ENCODE assay signal across 13 cellular contexts in genomic region chr13:106919638-106920037, GRCh38.
DNase-seq lines count a peak whose midpoint lies in the region; ATAC-seq and TF ChIP-seq lines count a peak whose summit lies in the region.
"Had no signal": no experiment of that assay in that cellular context is flagged by ENCODE, and none has a peak within 500 bp of the region (broad histone marks: within the 10 kb centered on the region; RNA-seq: fewer than 3 reads in every experiment).

No MANE protein-coding gene starts in this region.

- TF ChIP-seq CTCF in cardiac fibroblast (IDR thresholded peaks at IDR 0.05; ENCODE audit: low read depth, low read length) (no peak), psoas muscle (IDR thresholded peaks at IDR 0.05) (no peak)

- H3K4me3 ChIP-seq in cardiac fibroblast (replicated peaks in 1 of 2; ENCODE audit: low read depth in 2 of 2, low read length in 2 of 2), result no peak overlapping the region
- no peak overlapping the region for H3K4me3 ChIP-seq in iPS-15b (ENCODE audit: low read depth, low read length)
- no peak overlapping the region for H3K4me3 ChIP-seq in psoas muscle

- peak overlapping the region; percentile 8 for H3K9ac ChIP-seq in iPS-15b (ENCODE audit: low read depth, low read length)

- H3K4me1 ChIP-seq in iPS-15b (ENCODE audit: control insufficient read depth, insufficient read depth, low read length) (peaks cover 23% of the 10 kb centered on the region), psoas muscle (no peaks in the 10 kb centered on the region)

- ATAC-seq in psoas muscle (peak in 3 of 4 donors; percentile 58 to 60 (median 59)), GM19467 (IDR thresholded peaks at IDR 0.05; ENCODE audit: unreplicated experiment) (no peak), HG03342 (IDR thresholded peaks at IDR 0.05; ENCODE audit: unreplicated experiment) (no peak), sciatic nerve (no peak)
- ATAC-seq: activated CD8-positive, alpha-beta memory T cell treated with anti-CD3 and anti-CD28 coated beads, Interleukin-2, amount 10 ng/mL, durations not matched to agents 7 days and 5 days; HCT116; naive thymus-derived CD4-positive, alpha-beta T cell; T-helper 17 cell had no signal

- DNase-seq in ELF-1 (ENCODE audit: low read depth, low spot score) (peak; percentile 35), cardiac fibroblast (ENCODE audit: low read depth in 2 of 2) (peak; percentile 21 to 24), psoas muscle (peak; percentile 23 to 65), NCI-H82 (lab: John Stamatoyannopoulos, UW) (no peak), sciatic nerve (ENCODE audit: low spot score) (no peak)
- DNase-seq: activated CD8-positive, alpha-beta memory T cell treated with anti-CD3 and anti-CD28 coated beads, Interleukin-2, amount 10 ng/mL, durations not matched to agents 7 days and 5 days; naive thymus-derived CD4-positive, alpha-beta T cell; NCI-H1105; T-helper 17 cell had no signal

- intact Hi-C loops in psoas muscle (cut with DNase I) (loop anchor here in 1 of 2 donors (5.0 to 10.0 kb wide), 3 partner anchors 203 to 387 kb away; no protein-coding TSS in a partner anchor), sciatic nerve (cut with DNase I) (no loop called here)

- H3K27me3 ChIP-seq in iPS-15b (ENCODE audit: control insufficient read depth, insufficient read depth, low read length) (no peaks in the 10 kb centered on the region), psoas muscle (ENCODE audit: insufficient read depth in 3 of 3, low read length in 2 of 3) (peaks cover 0 to 3% (median 0%) of the 10 kb centered on the region in 3 donors)

- 62 to 70% (median 64%) methylated on average over 13 of the region's 13 CpGs for WGBS in psoas muscle, 3 donors

- no peaks in the 10 kb centered on the region for H3K36me3 ChIP-seq in iPS-15b (ENCODE audit: control insufficient read depth, insufficient read depth, low read length)
- no peaks in the 10 kb centered on the region for H3K36me3 ChIP-seq in psoas muscle (ENCODE audit: insufficient read depth in 1 of 2, low read depth in 1 of 2)

- peak overlapping the region; percentile 81 for H3K27ac ChIP-seq in psoas muscle

- H3K9me3 ChIP-seq in iPS-15b (ENCODE audit: control insufficient read depth, insufficient read depth, low read length) (no peaks in the 10 kb centered on the region), psoas muscle (no peaks in the 10 kb centered on the region)

Comparison
In these comparisons a context has a peak if more than half of its experiments do, and no peak if none do; other contexts are left out.
1. DNase-seq: peak in ELF-1 (single experiment), cardiac fibroblast (2 of 2) and psoas muscle (2 of 2); none in NCI-H82 (single experiment) and sciatic nerve (single experiment).
2. ATAC-seq: peak in psoas muscle (3 of 4); none in GM19467 (single experiment), HG03342 (single experiment) and sciatic nerve (single experiment).